In the genomic region with DNA sequence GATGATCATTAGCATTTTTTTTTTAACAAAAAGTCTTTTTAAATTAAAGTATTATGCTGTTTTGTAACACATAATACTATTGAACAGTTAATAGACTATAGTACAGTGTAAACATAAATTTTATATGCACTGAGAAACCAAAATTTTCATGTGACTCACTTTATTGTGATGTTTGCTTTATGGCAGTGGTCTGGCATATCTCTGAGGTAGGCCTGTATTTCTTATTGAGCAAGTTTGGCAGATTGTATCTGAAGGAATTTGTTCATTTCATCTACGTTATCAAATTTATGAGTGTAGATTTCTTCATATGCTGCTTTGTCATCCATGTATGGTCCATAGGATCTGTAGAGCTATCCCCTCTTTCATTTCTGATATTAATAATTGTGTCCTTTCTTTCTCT, we compare ENCODE assay signal across 27 cellular contexts.
"Had no signal": no experiment of that assay in that cellular context is flagged by ENCODE, and none has a peak within 500 bp of the region (broad histone marks: within the 10 kb centered on the region; RNA-seq: fewer than 3 reads in every experiment).

No MANE protein-coding gene starts in this region.

- H3K4me1 ChIP-seq: left ventricle myocardium inferior, neural progenitor cell, stomach, testis, thyroid gland, transverse colon, upper lobe of left lung, vagina had no signal

- H3K4me3 ChIP-seq: left ventricle myocardium inferior, lung, neural progenitor cell, ovary, skin epidermis, stomach, testis, thyroid gland, transverse colon, upper lobe of left lung, vagina had no signal

- H3K27ac ChIP-seq: left ventricle myocardium inferior, neural progenitor cell, ovary, skin epidermis, stomach, testis, thyroid gland, transverse colon, upper lobe of left lung, vagina had no signal

- H3K36me3 Mint-ChIP-seq: naive B cell; natural killer cell; stimulated activated naive B cell treated with anti-CD40 and anti-IgM and Interleukin-4, amounts not matched to agents 10 μg/mL and 1 μg/mL and 100 μg/mL, for 72 hours had no signal

- H3K4me2 ChIP-seq: neural progenitor cell had no signal

- H3K27me3 ChIP-seq: neural progenitor cell, ovary, stomach, testis, thyroid gland, transverse colon, upper lobe of left lung, vagina had no signal

- H3K27ac Mint-ChIP-seq: mesothelial cell of epicardium; naive B cell; natural killer cell; nephron progenitor cell; neural progenitor cell; progenitor cell of endocrine pancreas; stimulated activated naive B cell treated with anti-CD40 and anti-IgM and Interleukin-4, amounts not matched to agents 10 μg/mL and 1 μg/mL and 100 μg/mL, for 72 hours had no signal

- H2AFZ ChIP-seq: neural progenitor cell had no signal

- H3K4me3 Mint-ChIP-seq: mesothelial cell of epicardium; naive B cell; natural killer cell; nephron progenitor cell; neural progenitor cell; stimulated activated naive B cell treated with anti-CD40 and anti-IgM and Interleukin-4, amounts not matched to agents 10 μg/mL and 1 μg/mL and 100 μg/mL, for 72 hours had no signal

- ATAC-seq: natural killer cell; right cardiac atrium; sciatic nerve; stimulated activated naive B cell treated with anti-CD40 and anti-IgM and Interleukin-4, amounts not matched to agents 10 μg/mL and 1 μg/mL and 100 μg/mL, for 72 hours; stimulated activated naive CD8-positive, alpha-beta T cell treated with anti-CD3 and anti-CD28 coated beads, Interleukin-15, Interleukin-2, amounts not matched to agents 100 U/mL and 50 U/mL, for 24 hours had no signal

- H3K9me3 Mint-ChIP-seq: nephron progenitor cell had no signal

- DNase-seq: islet precursor cell; left ventricle myocardium inferior; mesendoderm; naive B cell; natural killer cell; nephron progenitor cell; ovary; retina; right cardiac atrium; stimulated activated CD4-positive, alpha-beta T cell treated with anti-CD3 and anti-CD28 coated beads, Interleukin-12 subunit alpha, Interleukin-12 subunit beta, amount 100 ng/mL, for 4 hours; stimulated activated CD4-positive, alpha-beta T cell treated with anti-CD3 and anti-CD28 coated beads, Interleukin-15, amount 100 ng/mL, for 24 hours; stimulated activated CD4-positive, alpha-beta T cell treated with anti-CD3 and anti-CD28 coated beads, Interleukin-2, amount 100 ng/mL, for 24 hours; stimulated activated CD4-positive, alpha-beta T cell treated with anti-CD3 and anti-CD28 coated beads, Interleukin-4, amount 100 ng/mL, for 1 hour; stimulated activated naive B cell treated with anti-CD40 and anti-IgM and Interleukin-4, amounts not matched to agents 10 μg/mL and 1 μg/mL and 100 μg/mL, for 72 hours; stimulated activated naive CD8-positive, alpha-beta T cell treated with anti-CD3 and anti-CD28 coated beads, Interleukin-15, Interleukin-2, amounts not matched to agents 100 U/mL and 50 U/mL, for 24 hours; stomach; testis; thyroid gland; transverse colon; upper lobe of left lung had no signal

- H3K27me3 Mint-ChIP-seq: naive B cell; progenitor cell of endocrine pancreas; stimulated activated naive B cell treated with anti-CD40 and anti-IgM and Interleukin-4, amounts not matched to agents 10 μg/mL and 1 μg/mL and 100 μg/mL, for 72 hours had no signal

- H3K36me3 ChIP-seq: left ventricle myocardium inferior, neural progenitor cell, ovary, stomach, thyroid gland, transverse colon, upper lobe of left lung, vagina had no signal

- H3K4me1 Mint-ChIP-seq: mesothelial cell of epicardium; naive B cell; natural killer cell; nephron progenitor cell; neural progenitor cell; stimulated activated naive B cell treated with anti-CD40 and anti-IgM and Interleukin-4, amounts not matched to agents 10 μg/mL and 1 μg/mL and 100 μg/mL, for 72 hours had no signal

- H3K9me3 ChIP-seq: ovary, testis, thyroid gland, transverse colon, vagina had no signal

- H3K9ac ChIP-seq: neural progenitor cell had no signal
